Comparison of ENCODE assay signal across 8 cellular contexts in genomic region chr19:12365372-12366162, GRCh38. TPM values are rescaled to one million over a fixed set of nuclear protein-coding genes. Genes with fewer than 3 reads are reported as not detected.
A peak's percentile ranks its signal among the peaks of the same experiment; 100 is the strongest.
DNase-seq lines count a peak whose midpoint lies in the region; ATAC-seq and TF ChIP-seq lines count a peak whose summit lies in the region.

TSS of gene ZNF442 (minus strand) at chr19:12365683. CDS start at chr19:12363631, 2,052 bp downstream.

- no peaks in the 10 kb centered on the region for H4K20me1 ChIP-seq in hepatocyte (ENCODE audit: insufficient read depth, poor library complexity, severe bottlenecking)

- peak within 1 kb of the TSS; percentile 84 for H3K4me2 ChIP-seq in hepatocyte

- H3K4me3 ChIP-seq in hepatocyte = peak within 1 kb of the TSS; percentile 35
- H3K4me3 ChIP-seq in rectal smooth muscle tissue (ENCODE audit: low read length) = peak within 1 kb of the TSS; percentile 66
- peak within 1 kb of the TSS; percentile 78 to 79 for H3K4me3 ChIP-seq in aorta (ENCODE audit: low read length in 2 of 2)

- DNase-seq in GF-D8 (lab: John Stamatoyannopoulos, UW) (peak; percentile 94), HCEC 1CT (peak; percentile 87), NCI-H1048 (lab: John Stamatoyannopoulos, UW) (peak; percentile 91), T1000 (lab: John Stamatoyannopoulos, UW) (peak; percentile 92), astrocyte of the hippocampus (ENCODE audit: low read depth, low spot score) (peak; percentile 97), hepatocyte (ENCODE audit: low spot score) (peak; percentile 98), aorta (peak; percentile 97 to 98)

- peak; percentile 98 for ATAC-seq in aorta (ENCODE audit: low FRiP score)

- peak within 1 kb of the TSS; percentile 70 for H2AFZ ChIP-seq in hepatocyte

- peak within 1 kb of the TSS; percentile 77 for H3K9ac ChIP-seq in rectal smooth muscle tissue (ENCODE audit: low read length)

- WGBS in hepatocyte (ENCODE audit: low lambda C conversion rate, missing lambda C conversion rate) = 2% methylated on average over 31 of the region's 38 CpGs
- WGBS in aorta, 2 donors = 0% methylated on average over 31 to 38 of the region's 38 CpGs

- no peaks in the 10 kb centered on the region for H3K27me3 ChIP-seq in hepatocyte
- H3K27me3 ChIP-seq in rectal smooth muscle tissue (ENCODE audit: control insufficient read depth, insufficient read depth, low read length) = no peaks in the 10 kb centered on the region
- H3K27me3 ChIP-seq in aorta (ENCODE audit: control insufficient read depth in 1 of 2, insufficient read depth in 2 of 2, low read length in 1 of 2) = no peaks in the 10 kb centered on the region

- TF ChIP-seq CTCF in hepatocyte (IDR thresholded peaks at IDR 0.05; ENCODE audit: poor library complexity) = peak; percentile 65

- peaks cover 15% of the 10 kb centered on the region for H3K79me2 ChIP-seq in hepatocyte

- peak within 1 kb of the TSS; percentile 92 for H3K27ac ChIP-seq in hepatocyte
- H3K27ac ChIP-seq in rectal smooth muscle tissue (ENCODE audit: low read depth, low read length) = peak within 1 kb of the TSS; percentile 91
- peak within 1 kb of the TSS; percentile 84 to 91 for H3K27ac ChIP-seq in aorta (ENCODE audit: low read depth in 1 of 2, low read length in 2 of 2)

- intact Hi-C loops in aorta (cut with DNase I) = loop anchor here (1.0 to 5.0 kb wide), 3 partner anchors 32 to 71 kb away; partner anchors contain the start of genes ZNF563 (in 2 of the 2) and ZNF44 (in 1 of the 2)

- H3K36me3 ChIP-seq in hepatocyte (replicated peaks; ENCODE audit: insufficient read depth, low read depth) (no peaks in the 10 kb centered on the region), rectal smooth muscle tissue (ENCODE audit: control insufficient read depth, insufficient read depth, low read length) (no peaks in the 10 kb centered on the region), aorta (ENCODE audit: control insufficient read depth in 1 of 2, insufficient read depth in 2 of 2, low read length in 1 of 2) (no peaks in the 10 kb centered on the region)

- H3K4me1 ChIP-seq in hepatocyte (ENCODE audit: insufficient read depth) (peaks cover 6% of the 10 kb centered on the region), rectal smooth muscle tissue (ENCODE audit: control insufficient read depth, insufficient read depth, low read length) (peaks cover 4% of the 10 kb centered on the region), aorta (ENCODE audit: control insufficient read depth in 1 of 2, insufficient read depth in 2 of 2, low read length in 2 of 2) (no peaks in the 10 kb centered on the region)

- no peaks in the 10 kb centered on the region for H3K9me2 ChIP-seq in hepatocyte (replicated peaks; ENCODE audit: insufficient read depth)

- H3K9me3 ChIP-seq in hepatocyte (ENCODE audit: low read depth) = no peaks in the 10 kb centered on the region
- H3K9me3 ChIP-seq in aorta (ENCODE audit: control insufficient read depth, low read length) = no peaks in the 10 kb centered on the region

RNA-seq across cellular contexts. Expression of gene ZNF442, which starts in this region (rescaled TPM):
- total RNA-seq in hepatocyte (3.6 and 5.9 TPM in 2 replicates), aorta (1 to 10 TPM; 3.6 to 4.5 TPM)
- polyA plus RNA-seq in hepatocyte (1.3 and 4.4 TPM in 2 replicates), aorta (1 to 10 TPM in 1 of 2 donors, under 1 TPM in 1; 0.67 to 2.1 TPM)

Comparison
In these comparisons a context has a peak if more than half of its experiments do, and no peak if none do; other contexts are left out.
1. Peak in every context shown above with its lines: DNase-seq, ATAC-seq, H3K4me3 ChIP-seq and H3K27ac ChIP-seq.